ENCODE assay signal across 8 cellular contexts in the genomic region with DNA sequence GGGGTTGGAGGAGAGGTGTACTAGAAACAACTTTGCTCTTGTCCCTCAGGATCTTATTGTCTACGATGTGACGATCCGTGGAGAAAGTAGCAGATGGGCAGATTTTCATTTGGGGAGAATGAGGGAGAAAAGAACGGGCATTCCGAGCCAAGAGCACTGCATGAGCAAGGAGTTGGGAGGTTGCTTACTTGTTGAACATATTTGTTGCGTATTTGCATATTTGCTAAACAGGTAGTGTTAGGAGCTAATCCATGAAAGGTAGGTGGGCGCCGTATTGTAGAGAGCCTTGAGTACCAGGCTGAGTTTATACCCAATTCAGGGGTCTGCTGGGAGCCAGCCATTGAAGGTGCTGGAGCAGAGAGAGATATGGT. TPM values are rescaled to one million over a fixed set of nuclear protein-coding genes. Genes with fewer than 3 reads are reported as not detected.
DNase-seq lines count a peak whose midpoint lies in the region; ATAC-seq and TF ChIP-seq lines count a peak whose summit lies in the region.

No MANE protein-coding gene starts in this region.

- peaks cover 45% of the 10 kb centered on the region for H3K36me3 Mint-ChIP-seq in CD4-positive, CD25-positive, alpha-beta regulatory T cell
- H3K36me3 Mint-ChIP-seq in neural progenitor cell, result peaks cover 21% of the 10 kb centered on the region

- DNase-seq in CD4-positive, CD25-positive, alpha-beta regulatory T cell, result no peak
- DNase-seq in NT2/D1 (ENCODE audit: low read depth, low spot score) (no peak), neural progenitor cell (ENCODE audit: low spot score) (no peak), OCI-M2 (lab: John Stamatoyannopoulos, UW; ENCODE audit: unreplicated experiment) (no peak), NCI-H1930 (lab: John Stamatoyannopoulos, UW) (no peak), midbrain (lab: John Stamatoyannopoulos, UW) (no peak), NCI-H1092 (lab: John Stamatoyannopoulos, UW) (no peak)

- peaks cover 46% of the 10 kb centered on the region for H3K36me3 ChIP-seq in CD4-positive, CD25-positive, alpha-beta regulatory T cell (ENCODE audit: control insufficient read depth, insufficient read depth, low read length)
- H3K36me3 ChIP-seq in NT2/D1 (ENCODE audit: insufficient read depth, insufficient read length, low read length), result peaks cover 81% of the 10 kb centered on the region
- H3K36me3 ChIP-seq in endocrine pancreas (ENCODE audit: control insufficient read depth, insufficient read depth, low read length), result peaks cover 1% of the 10 kb centered on the region
- H3K36me3 ChIP-seq in neural progenitor cell, result peaks cover 4% of the 10 kb centered on the region

- peak overlapping the region; percentile 97 for H2AFZ ChIP-seq in neural progenitor cell (replicated peaks)

- H3K9me3 ChIP-seq in CD4-positive, CD25-positive, alpha-beta regulatory T cell (ENCODE audit: control insufficient read depth in 2 of 2, low read length in 2 of 2), result no peaks in the 10 kb centered on the region
- no peaks in the 10 kb centered on the region for H3K9me3 ChIP-seq in NT2/D1 (ENCODE audit: insufficient read depth, low read length)
- H3K9me3 ChIP-seq in endocrine pancreas (ENCODE audit: control insufficient read depth, low read length), result no peaks in the 10 kb centered on the region
- no peaks in the 10 kb centered on the region for H3K9me3 ChIP-seq in neural progenitor cell (ENCODE audit: low read depth)

- H4K20me1 ChIP-seq in neural progenitor cell (ENCODE audit: low read depth), result no peaks in the 10 kb centered on the region

- no peaks in the 10 kb centered on the region for H3K27me3 ChIP-seq in CD4-positive, CD25-positive, alpha-beta regulatory T cell (ENCODE audit: control insufficient read depth, insufficient read depth, low read length)
- no peaks in the 10 kb centered on the region for H3K27me3 ChIP-seq in NT2/D1 (ENCODE audit: insufficient read depth, insufficient read length)
- no peaks in the 10 kb centered on the region for H3K27me3 ChIP-seq in endocrine pancreas (ENCODE audit: control insufficient read depth, insufficient read depth, low read length)
- no peaks in the 10 kb centered on the region for H3K27me3 ChIP-seq in neural progenitor cell

- H3K4me2 ChIP-seq in neural progenitor cell, result peak overlapping the region; percentile 97

- H3K79me2 ChIP-seq in neural progenitor cell (ENCODE audit: low read depth), result peaks cover 26% of the 10 kb centered on the region

- H3K4me3 ChIP-seq in CD4-positive, CD25-positive, alpha-beta regulatory T cell (ENCODE audit: low read depth, low read length), result peak overlapping the region; percentile 89
- H3K4me3 ChIP-seq in NT2/D1 (ENCODE audit: insufficient read length, low read depth) (peak overlapping the region; percentile 76), endocrine pancreas (ENCODE audit: control insufficient read depth, insufficient read depth, low read length) (peak overlapping the region; percentile 64), neural progenitor cell (peak overlapping the region; percentile 95)

- no peaks in the 10 kb centered on the region for H3K9me3 Mint-ChIP-seq in CD4-positive, CD25-positive, alpha-beta regulatory T cell
- H3K9me3 Mint-ChIP-seq in neural progenitor cell, result no peaks in the 10 kb centered on the region

- H3K4me1 Mint-ChIP-seq in CD4-positive, CD25-positive, alpha-beta regulatory T cell, result peaks cover 17 to 42% (median 32%) of the 10 kb centered on the region in 4 donors
- H3K4me1 Mint-ChIP-seq in neural progenitor cell, result peaks cover 23% of the 10 kb centered on the region

- H3K4me3 Mint-ChIP-seq in CD4-positive, CD25-positive, alpha-beta regulatory T cell, result peak overlapping the region; percentile 95 to 99 (median 97)
- peak overlapping the region; percentile 99 for H3K4me3 Mint-ChIP-seq in neural progenitor cell

- H3K9ac ChIP-seq in NT2/D1 (ENCODE audit: insufficient read length, low read depth), result peak overlapping the region; percentile 93
- peak overlapping the region; percentile 74 for H3K9ac ChIP-seq in endocrine pancreas (ENCODE audit: control insufficient read depth, insufficient read depth, low read length)
- peak overlapping the region; percentile 29 for H3K9ac ChIP-seq in neural progenitor cell

- H3K27ac ChIP-seq in CD4-positive, CD25-positive, alpha-beta regulatory T cell (ENCODE audit: insufficient read depth, low read length, poor library complexity, severe bottlenecking), result peak overlapping the region; percentile 77
- no peak overlapping the region for H3K27ac ChIP-seq in neural progenitor cell

- TF ChIP-seq CTCF in neural progenitor cell (IDR thresholded peaks at IDR 0.05), result no peak

- no peak for ATAC-seq in CD4-positive, CD25-positive, alpha-beta regulatory T cell (ENCODE audit: low read depth in 2 of 2)

- H3F3A ChIP-seq in neural progenitor cell (ENCODE audit: low read depth), result peaks cover 9% of the 10 kb centered on the region

- H3K4me1 ChIP-seq in CD4-positive, CD25-positive, alpha-beta regulatory T cell (ENCODE audit: control insufficient read depth, insufficient read depth, low read length, poor library complexity, severe bottlenecking), result peaks cover 17% of the 10 kb centered on the region
- no peaks in the 10 kb centered on the region for H3K4me1 ChIP-seq in NT2/D1 (ENCODE audit: insufficient read depth, insufficient read length)
- H3K4me1 ChIP-seq in endocrine pancreas (ENCODE audit: control insufficient read depth, insufficient read depth, low read length), result no peaks in the 10 kb centered on the region
- H3K4me1 ChIP-seq in neural progenitor cell, result peaks cover 3% of the 10 kb centered on the region

- peak overlapping the region; percentile 94 to 99 (median 95) for H3K27ac Mint-ChIP-seq in CD4-positive, CD25-positive, alpha-beta regulatory T cell
- no peak overlapping the region for H3K27ac Mint-ChIP-seq in neural progenitor cell

- no peaks in the 10 kb centered on the region for H3K27me3 Mint-ChIP-seq in CD4-positive, CD25-positive, alpha-beta regulatory T cell
- peaks cover 9% of the 10 kb centered on the region for H3K27me3 Mint-ChIP-seq in neural progenitor cell (ENCODE audit: insufficient read depth, low read depth)

RNA-seq across cellular contexts. Expression of a gene that starts 0.5 kb away (rescaled TPM):
- total RNA-seq in CD4-positive, CD25-positive, alpha-beta regulatory T cell, result 25.3 TPM
- polyA plus RNA-seq in CD4-positive, CD25-positive, alpha-beta regulatory T cell, result 10 to 100 TPM; 11.7 to 15.3 (median 14.3) TPM
- total RNA-seq in neural progenitor cell (ENCODE audit: low replicate concordance), result 23.4 and 38.3 TPM in 2 replicates

RNA-seq across cellular contexts. Expression of a gene that starts 0.6 kb away (rescaled TPM):
- 48.8 TPM for total RNA-seq in CD4-positive, CD25-positive, alpha-beta regulatory T cell
- polyA plus RNA-seq in CD4-positive, CD25-positive, alpha-beta regulatory T cell, result 1 to 10 TPM; 5.6 to 8.7 (median 6.4) TPM
- 3.3 and 13.5 TPM in 2 replicates for total RNA-seq in neural progenitor cell (ENCODE audit: low replicate concordance)

RNA-seq across cellular contexts. Expression of a gene that starts 11.8 kb away (rescaled TPM):
- total RNA-seq in CD4-positive, CD25-positive, alpha-beta regulatory T cell, result 19.5 TPM
- 10 to 100 TPM; 20.0 to 25.6 (median 22.7) TPM for polyA plus RNA-seq in CD4-positive, CD25-positive, alpha-beta regulatory T cell
- 9.6 and 18.5 TPM in 2 replicates for total RNA-seq in neural progenitor cell (ENCODE audit: low replicate concordance)

RNA-seq across cellular contexts. Expression of a gene that starts 11.9 kb away (rescaled TPM):
- total RNA-seq in CD4-positive, CD25-positive, alpha-beta regulatory T cell, result 10.5 TPM
- 1 to 10 TPM; 1.8 to 3.7 (median 2.6) TPM for polyA plus RNA-seq in CD4-positive, CD25-positive, alpha-beta regulatory T cell
- 51.6 and 61.4 TPM in 2 replicates for total RNA-seq in neural progenitor cell (ENCODE audit: low replicate concordance)

RNA-seq across cellular contexts. Expression of a gene that starts 50.7 kb away (rescaled TPM):
- total RNA-seq in CD4-positive, CD25-positive, alpha-beta regulatory T cell, result 19.0 TPM
- 1 to 10 TPM; 4.1 to 6.7 (median 4.8) TPM for polyA plus RNA-seq in CD4-positive, CD25-positive, alpha-beta regulatory T cell
- total RNA-seq in neural progenitor cell (ENCODE audit: low replicate concordance), result 39.8 and 41.0 TPM in 2 replicates

Comparison
In these comparisons a context has a peak if more than half of its experiments do, and no peak if none do; other contexts are left out.
1. H3K9ac ChIP-seq: peak in every context shown above with its lines; median percentile 93 in NT2/D1; 74 in endocrine pancreas; 29 in neural progenitor cell.